Comparison of ENCODE assay signal across 8 cellular contexts in the genomic region with DNA sequence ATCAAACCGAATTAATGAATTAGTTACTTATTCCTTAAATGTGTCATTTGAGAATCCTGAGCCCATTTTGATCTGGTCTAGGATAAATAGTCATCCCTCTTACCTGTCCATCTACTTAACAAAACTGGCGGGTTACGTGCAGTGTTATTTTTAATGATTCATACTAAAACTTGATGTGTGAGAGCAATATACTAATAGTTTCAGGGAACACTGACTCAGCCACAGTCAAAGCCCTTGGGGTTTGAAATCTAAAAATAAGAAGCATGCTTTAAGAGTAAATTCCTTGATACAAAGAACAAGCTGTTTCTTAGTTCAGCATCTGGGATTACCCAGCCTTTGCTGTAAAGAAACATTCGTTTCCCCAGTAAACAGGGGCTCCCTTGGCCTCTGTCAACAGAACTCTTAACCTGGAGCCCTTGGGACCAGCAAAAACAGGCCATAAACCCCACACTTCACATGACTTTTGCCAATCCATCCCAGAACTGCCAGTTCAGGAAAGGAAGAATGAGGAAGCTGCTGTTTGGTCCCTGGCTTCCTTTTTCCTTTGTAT.
DNase-seq lines count a peak whose midpoint lies in the region; ATAC-seq lines count a peak whose summit lies in the region.

No MANE protein-coding gene starts in this region.

- peak; percentile 38 for DNase-seq in SK-MEL-5 (ENCODE audit: low read depth, low spot score)
- DNase-seq in hepatic stellate cell (ENCODE audit: low spot score), result peak; percentile 14
- DNase-seq in substantia nigra (lab: John Stamatoyannopoulos, UW), result no peak
- DNase-seq in T-helper 17 cell, result no peak

- peak overlapping the region; percentile 71 for H3K4me2 ChIP-seq in BLaER1

- peak overlapping the region; percentile 13; the same call in 1 of the 2 replicates for H3K4me3 ChIP-seq in BLaER1

- H3K4me1 Mint-ChIP-seq in T-helper 17 cell, result no peaks in the 10 kb centered on the region

- H3K27me3 Mint-ChIP-seq in T-helper 17 cell, result no peaks in the 10 kb centered on the region

- H3K36me3 Mint-ChIP-seq in T-helper 17 cell (ENCODE audit: low read depth), result no peaks in the 10 kb centered on the region

- no peak overlapping the region for H3K4me3 Mint-ChIP-seq in T-helper 17 cell

- in situ Hi-C loops in SK-MEL-5 (cut with HindIII; ENCODE audit: low pct_unique_long_range_greater_than_20kb, low sequenced_read_pairs), result no loop called here

- H3K27me3 ChIP-seq in BLaER1, result no peaks in the 10 kb centered on the region

- ATAC-seq in GM21723 (IDR thresholded peaks at IDR 0.05; ENCODE audit: unreplicated experiment) (peak; percentile 76), HG02973 (IDR thresholded peaks at IDR 0.05; ENCODE audit: unreplicated experiment) (no peak), GM19397 (IDR thresholded peaks at IDR 0.05; ENCODE audit: unreplicated experiment) (no peak), T-helper 17 cell (no peak)

- H3K27ac ChIP-seq in BLaER1, result peak overlapping the region; percentile 33; the same call in 1 of the 2 replicates
- H3K27ac ChIP-seq in substantia nigra (ENCODE audit: low read depth, low read length, poor library complexity, severe bottlenecking), result no peak overlapping the region

- peaks cover 23% of the 10 kb centered on the region for H3K4me1 ChIP-seq in BLaER1

- H3K36me3 ChIP-seq in BLaER1, result no peaks in the 10 kb centered on the region

- no peak overlapping the region for H3K27ac Mint-ChIP-seq in T-helper 17 cell

- H4K20me1 ChIP-seq in BLaER1, result no peaks in the 10 kb centered on the region

- no peak overlapping the region for H3K9ac ChIP-seq in BLaER1

- H3K9me3 ChIP-seq in BLaER1 (no peaks in the 10 kb centered on the region), T-helper 17 cell (ENCODE audit: control insufficient read depth, low read length, poor library complexity, severe bottlenecking) (no peaks in the 10 kb centered on the region)

Comparison
In these comparisons a context has a peak if more than half of its experiments do, and no peak if none do; other contexts are left out.
1. DNase-seq: peak in SK-MEL-5 (single experiment) and hepatic stellate cell (single experiment); none in substantia nigra (0 of 49) and T-helper 17 cell (0 of 3).